In the genomic region with DNA sequence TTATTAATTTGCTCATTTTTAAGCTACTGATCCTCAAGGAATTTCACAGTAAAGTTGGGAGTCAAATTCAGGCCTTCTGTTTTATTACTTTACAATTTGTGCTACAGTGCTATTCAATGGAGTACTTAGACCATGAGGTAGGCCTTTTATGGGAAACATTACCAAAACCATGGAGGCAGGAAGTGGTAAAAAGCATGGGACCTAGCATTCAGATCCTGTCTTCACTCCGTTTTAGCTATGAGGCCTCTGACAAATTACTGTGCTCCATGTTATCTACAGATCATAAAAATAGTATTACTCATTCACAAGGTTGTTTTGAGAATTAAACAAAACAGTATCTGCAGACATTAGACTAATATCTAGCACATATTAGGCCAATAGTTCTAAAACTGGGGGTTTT, we compare ENCODE assay signal across 14 cellular contexts.
DNase-seq lines count a peak whose midpoint lies in the region; ATAC-seq and TF ChIP-seq lines count a peak whose summit lies in the region.
"Had no signal": no experiment of that assay in that cellular context is flagged by ENCODE, and none has a peak within 500 bp of the region (broad histone marks: within the 10 kb centered on the region; RNA-seq: fewer than 3 reads in every experiment).

No MANE protein-coding gene starts in this region.

- no peaks in the 10 kb centered on the region for H3K27me3 Mint-ChIP-seq in GM23338 (ENCODE audit: insufficient read depth, low read depth, poor library complexity)
- H3K27me3 Mint-ChIP-seq: IgD-negative memory B cell had no signal

- H3K9me3 ChIP-seq in smooth muscle cell (replicated peaks; ENCODE audit: low read depth) (no peaks in the 10 kb centered on the region), neuronal stem cell (replicated peaks in 1 of 2; ENCODE audit: control insufficient read depth in 2 of 2, insufficient read depth in 1 of 2, low read depth in 1 of 2, low read length in 2 of 2) (no peaks in the 10 kb centered on the region)

- TF ChIP-seq CTCF in GM23338 (conservative IDR thresholded peaks at IDR 0.05; ENCODE audit: low read depth in 2 of 2) (no peak), fibroblast of villous mesenchyme (IDR thresholded peaks at IDR 0.05; ENCODE audit: insufficient read depth, low read depth, low read length) (no peak), smooth muscle cell (IDR thresholded peaks at IDR 0.05; ENCODE audit: borderline replicate concordance, insufficient read depth, poor library complexity, severe bottlenecking) (no peak)

- H3K79me1 ChIP-seq in neuronal stem cell (ENCODE audit: low read depth, low read length) = no peaks in the 10 kb centered on the region

- H2BK120ac ChIP-seq in neuronal stem cell (ENCODE audit: low read depth, low read length) = no peak overlapping the region

- ATAC-seq in GM23338 (no peak), HG03432 (IDR thresholded peaks at IDR 0.05; ENCODE audit: unreplicated experiment) (no peak)

- H3K9ac ChIP-seq in smooth muscle cell (ENCODE audit: low read depth) = no peak overlapping the region
- no peak overlapping the region for H3K9ac ChIP-seq in neuronal stem cell (ENCODE audit: low read depth, low read length, poor library complexity)

- no peaks in the 10 kb centered on the region for H3K36me3 ChIP-seq in GM23338 (ENCODE audit: insufficient read depth)
- H3K36me3 ChIP-seq in smooth muscle cell (ENCODE audit: low read depth) = no peaks in the 10 kb centered on the region
- no peaks in the 10 kb centered on the region for H3K36me3 ChIP-seq in neuronal stem cell (replicated peaks in 1 of 2; ENCODE audit: control insufficient read depth in 2 of 2, insufficient read depth in 2 of 2, low read length in 2 of 2)

- in situ Hi-C loops in SK-MEL-5 (cut with HindIII; ENCODE audit: low pct_unique_long_range_greater_than_20kb, low sequenced_read_pairs) = no loop called here

- no peak overlapping the region for H3K18ac ChIP-seq in neuronal stem cell (ENCODE audit: low read length)

- H3K27me3 ChIP-seq in GM23338 (ENCODE audit: insufficient read depth) (no peaks in the 10 kb centered on the region), smooth muscle cell (ENCODE audit: low read depth) (peaks cover 19% of the 10 kb centered on the region), neuronal stem cell (ENCODE audit: control insufficient read depth in 3 of 3, insufficient read depth in 3 of 3, low read depth in 1 of 3, low read length in 3 of 3) (no peaks in the 10 kb centered on the region)

- H2BK12ac ChIP-seq in neuronal stem cell (ENCODE audit: low read length) = no peak overlapping the region

- no peak overlapping the region for H3K23ac ChIP-seq in neuronal stem cell (ENCODE audit: low read depth, low read length, poor library complexity)

- no peak overlapping the region for H3K4me3 Mint-ChIP-seq in GM23338
- H3K4me3 Mint-ChIP-seq: IgD-negative memory B cell had no signal

- H2AFZ ChIP-seq in GM23338 (peak overlapping the region; percentile 29; the same call in 1 of the 2 replicates), smooth muscle cell (ENCODE audit: low read depth) (peak overlapping the region; percentile 55), neuronal stem cell (ENCODE audit: low read length) (no peak overlapping the region)

- no peaks in the 10 kb centered on the region for H3K9me2 ChIP-seq in GM23338 (ENCODE audit: insufficient read depth)

- H3F3A ChIP-seq in GM23338 (replicated peaks; ENCODE audit: low read depth) (no peaks in the 10 kb centered on the region), smooth muscle cell (ENCODE audit: low read depth) (no peaks in the 10 kb centered on the region)

- H4K8ac ChIP-seq in neuronal stem cell (ENCODE audit: low read depth, low read length) = no peak overlapping the region

- H3K4me1 ChIP-seq in GM23338 (ENCODE audit: insufficient read depth) (no peaks in the 10 kb centered on the region), smooth muscle cell (ENCODE audit: low read depth) (no peaks in the 10 kb centered on the region), neuronal stem cell (ENCODE audit: control insufficient read depth in 2 of 2, insufficient read depth in 1 of 2, low read depth in 1 of 2, low read length in 2 of 2) (no peaks in the 10 kb centered on the region)

- no peak overlapping the region for H2AK5ac ChIP-seq in neuronal stem cell (ENCODE audit: low read depth, low read length)

- H3K27ac ChIP-seq in GM23338 (ENCODE audit: low read depth) (no peak overlapping the region), smooth muscle cell (ENCODE audit: low read depth) (no peak overlapping the region), neuronal stem cell (replicated peaks; ENCODE audit: low read length) (no peak overlapping the region)
- H3K27ac ChIP-seq: C4-2B had no signal

- WGBS in smooth muscle cell (ENCODE audit: low lambda C conversion rate) = 4% methylated on average over 1 of the region's 1 CpG
- WGBS in neuronal stem cell (ENCODE audit: extremely low coverage in 2 of 2, insufficient read length in 2 of 2, insufficient replicate concordance in 1 of 2), 2 donors = no CpG with 5 or more reads among the region's 1 CpG

- no peaks in the 10 kb centered on the region for H3K36me3 Mint-ChIP-seq in GM23338 (ENCODE audit: low read depth)
- H3K36me3 Mint-ChIP-seq: IgD-negative memory B cell had no signal

- no peaks in the 10 kb centered on the region for H3K9me3 Mint-ChIP-seq in GM23338

- no peak overlapping the region for H2BK5ac ChIP-seq in neuronal stem cell (ENCODE audit: low read length)

- no peaks in the 10 kb centered on the region for H4K20me1 ChIP-seq in GM23338 (replicated peaks; ENCODE audit: insufficient read depth)
- no peaks in the 10 kb centered on the region for H4K20me1 ChIP-seq in smooth muscle cell (ENCODE audit: low read depth)

- no peak overlapping the region for H3K4me2 ChIP-seq in GM23338
- H3K4me2 ChIP-seq in smooth muscle cell = peak overlapping the region; percentile 27
- H3K4me2 ChIP-seq in neuronal stem cell (ENCODE audit: insufficient read depth, low read length, poor library complexity, severe bottlenecking) = no peak overlapping the region

- H3K79me2 ChIP-seq in GM23338 (replicated peaks; ENCODE audit: insufficient read depth) (no peaks in the 10 kb centered on the region), smooth muscle cell (ENCODE audit: low read depth) (no peaks in the 10 kb centered on the region)

- no peak overlapping the region for H3K14ac ChIP-seq in neuronal stem cell (ENCODE audit: low read length)

- H3K4me3 ChIP-seq in GM23338 (no peak overlapping the region), fibroblast of villous mesenchyme (ENCODE audit: low read depth, low read length) (no peak overlapping the region), smooth muscle cell (no peak overlapping the region), neuronal stem cell (ENCODE audit: low read length in 2 of 2) (no peak overlapping the region)

- H2BK15ac ChIP-seq in neuronal stem cell (ENCODE audit: low read length) = no peak overlapping the region

- peaks cover 3% of the 10 kb centered on the region; the same call in 2 of the 3 replicates for H3K4me1 Mint-ChIP-seq in GM23338
- H3K4me1 Mint-ChIP-seq: IgD-negative memory B cell had no signal

- DNase-seq in GM23338 (ENCODE audit: low spot score) = no peak
- DNase-seq in SK-MEL-5 (ENCODE audit: low read depth, low spot score) = peak; percentile 37
- DNase-seq in fibroblast of villous mesenchyme (ENCODE audit: low read depth) = peak; percentile 13
- DNase-seq in smooth muscle cell (lab: John Stamatoyannopoulos, UW; ENCODE audit: unreplicated experiment) = no peak
- no peak for DNase-seq in GDM1 (lab: John Stamatoyannopoulos, UW)
- no peak for DNase-seq in neuronal stem cell (ENCODE audit: low spot score)
- DNase-seq: DMS 273 treated with DMSO at 0.1 percent for 48 hours, HCEC 1CT, NCI-H1436, NCI-H2029 treated with DMSO at 0.1 percent for 48 hours, NCI-H524 had no signal

- no peak overlapping the region for H4K91ac ChIP-seq in neuronal stem cell (ENCODE audit: low read depth, low read length, poor library complexity)

- H3K4ac ChIP-seq in neuronal stem cell (ENCODE audit: low read length) = no peak overlapping the region

- no peak overlapping the region for H3K27ac Mint-ChIP-seq in GM23338
- H3K27ac Mint-ChIP-seq: IgD-negative memory B cell had no signal

TF ChIP-seq in GM23338, 12 proteins besides CTCF, POLR2A, EP300 and RAD21 (continues in another document):
- TF ChIP-seq, protein P1, sequence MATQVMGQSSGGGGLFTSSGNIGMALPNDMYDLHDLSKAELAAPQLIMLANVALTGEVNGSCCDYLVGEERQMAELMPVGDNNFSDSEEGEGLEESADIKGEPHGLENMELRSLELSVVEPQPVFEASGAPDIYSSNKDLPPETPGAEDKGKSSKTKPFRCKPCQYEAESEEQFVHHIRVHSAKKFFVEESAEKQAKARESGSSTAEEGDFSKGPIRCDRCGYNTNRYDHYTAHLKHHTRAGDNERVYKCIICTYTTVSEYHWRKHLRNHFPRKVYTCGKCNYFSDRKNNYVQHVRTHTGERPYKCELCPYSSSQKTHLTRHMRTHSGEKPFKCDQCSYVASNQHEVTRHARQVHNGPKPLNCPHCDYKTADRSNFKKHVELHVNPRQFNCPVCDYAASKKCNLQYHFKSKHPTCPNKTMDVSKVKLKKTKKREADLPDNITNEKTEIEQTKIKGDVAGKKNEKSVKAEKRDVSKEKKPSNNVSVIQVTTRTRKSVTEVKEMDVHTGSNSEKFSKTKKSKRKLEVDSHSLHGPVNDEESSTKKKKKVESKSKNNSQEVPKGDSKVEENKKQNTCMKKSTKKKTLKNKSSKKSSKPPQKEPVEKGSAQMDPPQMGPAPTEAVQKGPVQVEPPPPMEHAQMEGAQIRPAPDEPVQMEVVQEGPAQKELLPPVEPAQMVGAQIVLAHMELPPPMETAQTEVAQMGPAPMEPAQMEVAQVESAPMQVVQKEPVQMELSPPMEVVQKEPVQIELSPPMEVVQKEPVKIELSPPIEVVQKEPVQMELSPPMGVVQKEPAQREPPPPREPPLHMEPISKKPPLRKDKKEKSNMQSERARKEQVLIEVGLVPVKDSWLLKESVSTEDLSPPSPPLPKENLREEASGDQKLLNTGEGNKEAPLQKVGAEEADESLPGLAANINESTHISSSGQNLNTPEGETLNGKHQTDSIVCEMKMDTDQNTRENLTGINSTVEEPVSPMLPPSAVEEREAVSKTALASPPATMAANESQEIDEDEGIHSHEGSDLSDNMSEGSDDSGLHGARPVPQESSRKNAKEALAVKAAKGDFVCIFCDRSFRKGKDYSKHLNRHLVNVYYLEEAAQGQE (IDR thresholded peaks at IDR 0.05; ENCODE audit: unreplicated experiment) = no peak
- no peak for TF ChIP-seq ZNF114 (CRISPR knock-in tag; IDR thresholded peaks at IDR 0.05)

Comparison
In these comparisons a context has a peak if more than half of its experiments do, and no peak if none do; other contexts are left out.
1. DNase-seq: peak in SK-MEL-5 (single experiment) and fibroblast of villous mesenchyme (single experiment); none in GM23338 (single experiment), smooth muscle cell (single experiment), GDM1 (single experiment) and neuronal stem cell (single experiment).